33 cellular contexts compared by ENCODE assay signal in genomic region chr5:60712950-60713349, GRCh38.
"Had no signal": no experiment of that assay in that cellular context is flagged by ENCODE, and none has a peak within 500 bp of the region (broad histone marks: within the 10 kb centered on the region; RNA-seq: fewer than 3 reads in every experiment).

No MANE protein-coding gene starts in this region.

- H3K36me3 ChIP-seq: MG63 had no signal

- H3K9me3 ChIP-seq: MG63 had no signal

- DNase-seq: Karpas-422, Kasumi-1, MG63, MM.1S, MV-4-11, NCI-H1048, NCI-H1092, NCI-H1105, NCI-H1105 treated with DMSO at 0.1 percent for 48 hours, NCI-H1417, NCI-H1417 treated with DMSO at 0.1 percent for 48 hours, NCI-H1436, NCI-H1436 treated with DMSO at 0.1 percent for 48 hours, NCI-H146, NCI-H1694, NCI-H1694 treated with DMSO at 0.1 percent for 48 hours, NCI-H187, NCI-H187 treated with DMSO at 0.1 percent for 48 hours, NCI-H1930, NCI-H2029, NCI-H2029 treated with DMSO at 0.1 percent for 48 hours, NCI-H2081 treated with DMSO at 0.1 percent for 48 hours, NCI-H2107, NCI-H2171, NCI-H2171 treated with DMSO at 0.1 percent for 48 hours, NCI-H2227 treated with DMSO at 0.1 percent for 48 hours, NCI-H226, NCI-H345, NCI-H446, NCI-H446 treated with DMSO at 0.1 percent for 48 hours, NCI-H510A, NCI-H510A treated with DMSO at 0.1 percent for 48 hours, NCI-H524 had no signal

- H3K27me3 ChIP-seq: MG63 had no signal

- H3K4me3 ChIP-seq: MG63 had no signal
